ENCODE assay signal across 24 cellular contexts in genomic region chr3:106678657-106679390, GRCh38.
"Had no signal": no experiment of that assay in that cellular context is flagged by ENCODE, and none has a peak within 500 bp of the region (broad histone marks: within the 10 kb centered on the region; RNA-seq: fewer than 3 reads in every experiment).

No MANE protein-coding gene starts in this region.

- H3K27ac ChIP-seq: body of pancreas, cardiac muscle cell, left lung, tibial artery, WERI-Rb-1 had no signal

- H3K36me3 Mint-ChIP-seq: activated CD8-positive, alpha-beta memory T cell treated with anti-CD3 and anti-CD28 coated beads, Interleukin-2, amount 10 ng/mL, durations not matched to agents 7 days and 5 days; activated naive CD4-positive, alpha-beta T cell treated with anti-CD3 and anti-CD28 coated beads, Interleukin-2, amount 50 U/mL, for 24 hours; immature natural killer cell; naive B cell had no signal

- DNase-seq: activated CD4-positive, alpha-beta T cell treated with anti-CD3 and anti-CD28 coated beads, Interleukin-2, amount 10 ng/mL, durations not matched to agents 7 days and 5 days; activated CD4-positive, CD25-positive, alpha-beta regulatory T cell treated with anti-CD3 and anti-CD28 coated beads, Interleukin-2, amount 50 U/mL, for 72 hours; activated CD8-positive, alpha-beta memory T cell treated with anti-CD3 and anti-CD28 coated beads, Interleukin-2, amount 10 ng/mL, durations not matched to agents 7 days and 5 days; activated CD8-positive, alpha-beta T cell treated with anti-CD3 and anti-CD28 coated beads for 36 hours; activated gamma-delta T cell treated with Interleukin-2 at 50 U/mL for 16 hours; anterior cingulate cortex; body of pancreas; cortex of kidney; endodermal cell; foreskin melanocyte; immature natural killer cell; kidney glomerular epithelial cell; left lung; naive B cell; stimulated activated CD4-positive, alpha-beta T cell treated with anti-CD3 and anti-CD28 coated beads, Interleukin-4, amount 100 ng/mL, for 24 hours; stimulated activated naive CD4-positive, alpha-beta T cell treated with Interleukin-2 at 50 U/mL for 16 hours; tibial artery; WERI-Rb-1 had no signal

- H3K9me3 ChIP-seq: body of pancreas, left lung, tibial artery had no signal

- H3K4me1 Mint-ChIP-seq: activated CD4-positive, alpha-beta T cell treated with anti-CD3 and anti-CD28 coated beads, Interleukin-2, amount 10 ng/mL, durations not matched to agents 7 days and 5 days; activated CD8-positive, alpha-beta memory T cell treated with anti-CD3 and anti-CD28 coated beads, Interleukin-2, amount 10 ng/mL, durations not matched to agents 7 days and 5 days; activated naive CD4-positive, alpha-beta T cell treated with anti-CD3 and anti-CD28 coated beads, Interleukin-2, amount 50 U/mL, for 24 hours; immature natural killer cell; naive B cell; neural crest cell had no signal

- H3K4me3 ChIP-seq: body of pancreas, cardiac muscle cell, left lung, lung, tibial artery had no signal

- H3K4me3 Mint-ChIP-seq: activated CD4-positive, alpha-beta T cell treated with anti-CD3 and anti-CD28 coated beads, Interleukin-2, amount 10 ng/mL, durations not matched to agents 7 days and 5 days; activated CD8-positive, alpha-beta memory T cell treated with anti-CD3 and anti-CD28 coated beads, Interleukin-2, amount 10 ng/mL, durations not matched to agents 7 days and 5 days; activated CD8-positive, alpha-beta T cell treated with anti-CD3 and anti-CD28 coated beads for 36 hours; activated naive CD4-positive, alpha-beta T cell treated with anti-CD3 and anti-CD28 coated beads, Interleukin-2, amount 50 U/mL, for 24 hours; activated T-helper 1 cell treated with anti-CD3 and anti-CD28 coated beads, Interleukin-12 subunit alpha, Interleukin-12 subunit beta, Interleukin-2, Interleukin-4 antibody, amounts not matched to agents 30 ng/mL and 10 ng/mL and 1 ng/mL, durations not matched to agents 14 hours and 24 hours and 36 hours; endodermal cell; immature natural killer cell; naive B cell; neural crest cell had no signal

- H3K4me1 ChIP-seq: body of pancreas, left lung, tibial artery had no signal

- H3K27ac Mint-ChIP-seq: activated CD4-positive, alpha-beta T cell treated with anti-CD3 and anti-CD28 coated beads, Interleukin-2, amount 10 ng/mL, durations not matched to agents 7 days and 5 days; activated CD8-positive, alpha-beta memory T cell treated with anti-CD3 and anti-CD28 coated beads, Interleukin-2, amount 10 ng/mL, durations not matched to agents 7 days and 5 days; activated CD8-positive, alpha-beta T cell treated with anti-CD3 and anti-CD28 coated beads for 36 hours; activated naive CD4-positive, alpha-beta T cell treated with anti-CD3 and anti-CD28 coated beads, Interleukin-2, amount 50 U/mL, for 24 hours; activated T-helper 1 cell treated with anti-CD3 and anti-CD28 coated beads, Interleukin-12 subunit alpha, Interleukin-12 subunit beta, Interleukin-2, Interleukin-4 antibody, amounts not matched to agents 30 ng/mL and 10 ng/mL and 1 ng/mL, durations not matched to agents 14 hours and 24 hours and 36 hours; endodermal cell; immature natural killer cell; progenitor cell of endocrine pancreas had no signal

- H3K9me3 Mint-ChIP-seq: activated CD8-positive, alpha-beta T cell treated with anti-CD3 and anti-CD28 coated beads for 36 hours; activated naive CD4-positive, alpha-beta T cell treated with anti-CD3 and anti-CD28 coated beads, Interleukin-2, amount 50 U/mL, for 24 hours; activated T-helper 1 cell treated with anti-CD3 and anti-CD28 coated beads, Interleukin-12 subunit alpha, Interleukin-12 subunit beta, Interleukin-2, Interleukin-4 antibody, amounts not matched to agents 30 ng/mL and 10 ng/mL and 1 ng/mL, durations not matched to agents 14 hours and 24 hours and 36 hours; endodermal cell; neural crest cell had no signal

- ATAC-seq: activated CD8-positive, alpha-beta memory T cell treated with anti-CD3 and anti-CD28 coated beads, Interleukin-2, amount 10 ng/mL, durations not matched to agents 7 days and 5 days; activated CD8-positive, alpha-beta T cell treated with anti-CD3 and anti-CD28 coated beads for 36 hours; body of pancreas; left lung had no signal

- H3K27me3 Mint-ChIP-seq: activated naive CD4-positive, alpha-beta T cell treated with anti-CD3 and anti-CD28 coated beads, Interleukin-2, amount 50 U/mL, for 24 hours; progenitor cell of endocrine pancreas had no signal

- H3K36me3 ChIP-seq: cardiac muscle cell, left lung, tibial artery, WERI-Rb-1 had no signal

- H3K27me3 ChIP-seq: body of pancreas, cardiac muscle cell, left lung, tibial artery had no signal
